In the genomic region with DNA sequence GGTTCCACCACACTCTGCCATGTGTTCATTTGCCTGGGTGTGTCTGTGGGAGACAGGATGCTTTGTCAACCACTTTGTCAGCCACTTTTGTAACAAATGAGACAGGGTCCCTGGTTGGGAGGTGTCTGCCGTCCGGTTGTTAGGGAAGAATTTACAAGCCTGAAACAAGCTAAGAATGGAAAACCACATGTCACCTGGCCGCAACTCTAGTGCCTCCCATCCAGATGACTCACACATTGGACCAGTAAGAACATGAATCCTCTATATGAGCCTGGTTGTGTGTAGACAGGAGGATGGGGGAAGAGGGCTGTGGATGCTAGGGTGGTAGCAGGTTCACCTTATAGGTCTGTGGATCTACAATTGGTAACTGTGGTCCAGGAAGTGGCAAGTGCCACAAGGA, we compare ENCODE assay signal across 1 cellular context.
TF ChIP-seq lines count a peak whose summit lies in the region.

No MANE protein-coding gene starts in this region.

TF ChIP-seq in H1, 55 proteins besides CTCF, POLR2A, EP300 and RAD21 (continued from another document):
- TF ChIP-seq CHD1 (IDR thresholded peaks at IDR 0.05; ENCODE audit: low read depth, low read length) (no peak), BACH1 (IDR thresholded peaks at IDR 0.05; ENCODE audit: low read length) (no peak), RBBP5 (IDR thresholded peaks at IDR 0.05; ENCODE audit: borderline replicate concordance, low read depth, low read length) (no peak), KDM5A (IDR thresholded peaks at IDR 0.05; ENCODE audit: low read length) (no peak), CBX5 (IDR thresholded peaks at IDR 0.05; ENCODE audit: low read depth, low read length) (no peak), FOSL1 (IDR thresholded peaks at IDR 0.05; ENCODE audit: insufficient read depth, low read depth, low read length) (no peak), RXRA (IDR thresholded peaks at IDR 0.05; ENCODE audit: insufficient read depth, low read depth, low read length) (no peak), RFX5 (IDR thresholded peaks at IDR 0.05; ENCODE audit: borderline replicate concordance, low read depth, low read length) (no peak), ZNF274 (IDR thresholded peaks at IDR 0.05; ENCODE audit: borderline replicate concordance, extremely low read depth, low read length) (no peak)
TF ChIP-seq in H1: peak in this region for 0.
